Comparison of ENCODE assay signal across 15 cellular contexts in genomic region chr1:230141797-230142607, GRCh38.
DNase-seq lines count a peak whose midpoint lies in the region; ATAC-seq and TF ChIP-seq lines count a peak whose summit lies in the region.
"Had no signal": no experiment of that assay in that cellular context is flagged by ENCODE, and none has a peak within 500 bp of the region (broad histone marks: within the 10 kb centered on the region; RNA-seq: fewer than 3 reads in every experiment).

No MANE protein-coding gene starts in this region.

- no peaks in the 10 kb centered on the region for H3K9me3 Mint-ChIP-seq in GM23338
- no peaks in the 10 kb centered on the region for H3K9me3 Mint-ChIP-seq in nephron
- no peaks in the 10 kb centered on the region for H3K9me3 Mint-ChIP-seq in naive thymus-derived CD4-positive, alpha-beta T cell
- H3K9me3 Mint-ChIP-seq: CD8-positive, alpha-beta T cell had no signal

- H3K4me1 ChIP-seq in A673 (ENCODE audit: insufficient read depth, low read length, poor library complexity, severe bottlenecking) (peaks cover 79% of the 10 kb centered on the region), GM23338 (ENCODE audit: insufficient read depth) (peaks cover 27% of the 10 kb centered on the region), OCI-LY1 (ENCODE audit: insufficient read depth, low read length, severe bottlenecking) (peaks cover 100% of the 10 kb centered on the region), HAP-1 (peaks cover 13% of the 10 kb centered on the region)
- H3K4me1 ChIP-seq in naive thymus-derived CD4-positive, alpha-beta T cell (ENCODE audit: control insufficient read depth in 2 of 2, insufficient read depth in 2 of 2, low read length in 2 of 2), result peaks cover 0 to 9% of the 10 kb centered on the region in 2 donors

- H3K9me2 ChIP-seq in GM23338 (ENCODE audit: insufficient read depth) (no peaks in the 10 kb centered on the region), OCI-LY1 (ENCODE audit: low read depth, low read length) (no peaks in the 10 kb centered on the region)

- H3K9me3 ChIP-seq in A673 (ENCODE audit: low read depth, low read length, poor library complexity, severe bottlenecking) (no peaks in the 10 kb centered on the region), OCI-LY1 (ENCODE audit: low read length) (no peaks in the 10 kb centered on the region), HAP-1 (no peaks in the 10 kb centered on the region)
- no peaks in the 10 kb centered on the region for H3K9me3 ChIP-seq in naive thymus-derived CD4-positive, alpha-beta T cell (ENCODE audit: control insufficient read depth in 2 of 3, low read length in 3 of 3)
- H3K9me3 ChIP-seq: A549, Peyer's patch had no signal

- intact Hi-C loops in A673 (cut with micrococcal nuclease; ENCODE audit: unreplicated experiment), result no loop called here
- intact Hi-C loops in naive thymus-derived CD4-positive, alpha-beta T cell (cut with micrococcal nuclease), result no loop called here

- peak; percentile 7; the same call in 1 of the 3 replicates for ATAC-seq in GM23338
- ATAC-seq in HG02759 (IDR thresholded peaks at IDR 0.05; ENCODE audit: unreplicated experiment), result no peak
- ATAC-seq in naive thymus-derived CD4-positive, alpha-beta T cell, result no peak
- ATAC-seq: A549; CD8-positive, alpha-beta T cell had no signal

- BruUV-seq in A673 (replicated peaks; lab: Mats Ljungman, UMichigan), result no TSS peak

- TF ChIP-seq CTCF in A673 (conservative IDR thresholded peaks at IDR 0.05; ENCODE audit: low read depth, low read length) (no peak), GM23338 (conservative IDR thresholded peaks at IDR 0.05; ENCODE audit: low read depth in 2 of 2) (no peak), OCI-LY1 (IDR thresholded peaks at IDR 0.05; ENCODE audit: low read length) (no peak), nephron (IDR thresholded peaks at IDR 0.05; ENCODE audit: unreplicated experiment in 3 of 3) (no peak)

- H3F3A ChIP-seq in GM23338 (replicated peaks; ENCODE audit: low read depth) (no peaks in the 10 kb centered on the region), OCI-LY1 (ENCODE audit: insufficient read depth, low read length) (no peaks in the 10 kb centered on the region)

- POLR2A ChIA-PET in A673 (lab: Charles Lee; ENCODE audit: low non-redundant PET), result no interaction called here
- POLR2A ChIA-PET in naive thymus-derived CD4-positive, alpha-beta T cell (lab: Charles Lee), result interaction anchor here (0.6 kb wide), 1 partner anchor 9 kb away, joined by 3 read pairs; no protein-coding TSS in a partner anchor

- in situ Hi-C loops in HAP-1 (cut with MboI; ENCODE audit: low sequenced_read_pairs), result no loop called here

- H3K4me3 Mint-ChIP-seq in GM23338 (no peak overlapping the region), nephron (peak overlapping the region; percentile 9 to 51 (median 31))
- H3K4me3 Mint-ChIP-seq in naive thymus-derived CD4-positive, alpha-beta T cell, result no peak overlapping the region
- H3K4me3 Mint-ChIP-seq: CD8-positive, alpha-beta T cell had no signal

- peaks cover 78% of the 10 kb centered on the region for H3K4me1 Mint-ChIP-seq in GM23338
- peaks cover 86% of the 10 kb centered on the region for H3K4me1 Mint-ChIP-seq in nephron
- H3K4me1 Mint-ChIP-seq in naive thymus-derived CD4-positive, alpha-beta T cell, result peaks cover 33 to 60% (median 54%) of the 10 kb centered on the region in 7 donors

- H3K27me3 Mint-ChIP-seq in GM23338 (ENCODE audit: insufficient read depth, low read depth, poor library complexity) (peaks cover 6% of the 10 kb centered on the region), nephron (ENCODE audit: low read depth) (peaks cover 1% of the 10 kb centered on the region)
- H3K27me3 Mint-ChIP-seq in naive thymus-derived CD4-positive, alpha-beta T cell, result no peaks in the 10 kb centered on the region

- no peak overlapping the region for H3K4me3 ChIP-seq in A673 (ENCODE audit: low read depth, low read length, poor library complexity, severe bottlenecking)
- no peak overlapping the region for H3K4me3 ChIP-seq in GM23338
- H3K4me3 ChIP-seq in OCI-LY1 (ENCODE audit: low read depth, low read length, poor library complexity, severe bottlenecking), result peak overlapping the region; percentile 36
- no peak overlapping the region for H3K4me3 ChIP-seq in HAP-1
- no peak overlapping the region for H3K4me3 ChIP-seq in naive thymus-derived CD4-positive, alpha-beta T cell (ENCODE audit: low read length)
- H3K4me3 ChIP-seq: A549, Peyer's patch had no signal

- H3K36me3 Mint-ChIP-seq in GM23338 (ENCODE audit: low read depth) (no peaks in the 10 kb centered on the region), nephron (ENCODE audit: low read depth) (no peaks in the 10 kb centered on the region)
- H3K36me3 Mint-ChIP-seq in naive thymus-derived CD4-positive, alpha-beta T cell, result peaks cover 0 to 8% (median 0%) of the 10 kb centered on the region in 5 donors

- H2AFZ ChIP-seq in GM23338, result no peak overlapping the region
- no peak overlapping the region for H2AFZ ChIP-seq in OCI-LY1 (ENCODE audit: low read length)

- peaks cover 12% of the 10 kb centered on the region for H4K20me1 ChIP-seq in GM23338 (replicated peaks; ENCODE audit: insufficient read depth)
- no peaks in the 10 kb centered on the region for H4K20me1 ChIP-seq in OCI-LY1 (ENCODE audit: insufficient read depth, low read length)

- H3K36me3 ChIP-seq in A673 (ENCODE audit: insufficient read depth, low read length, poor library complexity, severe bottlenecking), result no peaks in the 10 kb centered on the region
- H3K36me3 ChIP-seq in GM23338 (ENCODE audit: insufficient read depth), result no peaks in the 10 kb centered on the region
- H3K36me3 ChIP-seq in OCI-LY1 (ENCODE audit: insufficient read depth, low read length), result peaks cover 5% of the 10 kb centered on the region; the same call in 1 of the 2 replicates
- no peaks in the 10 kb centered on the region for H3K36me3 ChIP-seq in HAP-1 (replicated peaks)
- H3K36me3 ChIP-seq in naive thymus-derived CD4-positive, alpha-beta T cell (ENCODE audit: control insufficient read depth in 2 of 3, insufficient read depth in 3 of 3, low read length in 3 of 3), result no peaks in the 10 kb centered on the region
- H3K36me3 ChIP-seq: Peyer's patch had no signal

- H3K27ac Mint-ChIP-seq in GM23338 (no peak overlapping the region; the same call in 1 of the 2 replicates), nephron (peak overlapping the region; percentile 63 to 83 (median 79))
- peak overlapping the region in 1 of 9 donors; percentile 12 for H3K27ac Mint-ChIP-seq in naive thymus-derived CD4-positive, alpha-beta T cell
- H3K27ac Mint-ChIP-seq: CD8-positive, alpha-beta T cell had no signal

- H3K27ac ChIP-seq in A673 (ENCODE audit: low read depth, low read length, poor library complexity, severe bottlenecking) (peak overlapping the region; percentile 48), GM23338 (ENCODE audit: low read depth) (no peak overlapping the region), OCI-LY1 (ENCODE audit: low read depth, low read length, poor library complexity, severe bottlenecking) (peak overlapping the region; percentile 99)
- no peak overlapping the region for H3K27ac ChIP-seq in naive thymus-derived CD4-positive, alpha-beta T cell (ENCODE audit: low read depth, low read length)
- H3K27ac ChIP-seq: Peyer's patch had no signal

- H3K4me2 ChIP-seq in GM23338 (no peak overlapping the region), OCI-LY1 (ENCODE audit: low read length) (peak overlapping the region; percentile 78)
- H3K4me2 ChIP-seq: A549 had no signal

- H3K9ac ChIP-seq in OCI-LY1 (ENCODE audit: low read length), result peak overlapping the region; percentile 70

- no peak for DNase-seq in A673 (ENCODE audit: low spot score)
- peak; percentile 22 for DNase-seq in GM23338 (ENCODE audit: low spot score)
- DNase-seq in activated CD8-positive, alpha-beta memory T cell treated with anti-CD3 and anti-CD28 coated beads for 24 hours, result no peak
- no peak for DNase-seq in HAP-1 (ENCODE audit: low spot score in 2 of 2)
- DNase-seq in naive thymus-derived CD4-positive, alpha-beta T cell, result no peak
- DNase-seq: AML-193; CD8-positive, alpha-beta T cell; NCI-H1092 treated with DMSO at 0.1 percent for 48 hours; NCI-H774; Peyer's patch; SHP77 treated with DMSO at 0.1 percent for 48 hours had no signal

- CTCF ChIA-PET in A673 (lab: Charles Lee), result no interaction called here
- CTCF ChIA-PET in naive thymus-derived CD4-positive, alpha-beta T cell (lab: Charles Lee), result no interaction called here

- H3K79me2 ChIP-seq in GM23338 (replicated peaks; ENCODE audit: insufficient read depth), result peaks cover 60% of the 10 kb centered on the region
- peaks cover 9% of the 10 kb centered on the region; the same call in 1 of the 2 replicates for H3K79me2 ChIP-seq in OCI-LY1 (ENCODE audit: insufficient read depth, low read length)

- H3K27me3 ChIP-seq in A673 (replicated peaks; ENCODE audit: insufficient read depth, low read depth, low read length, poor library complexity) (no peaks in the 10 kb centered on the region), GM23338 (ENCODE audit: insufficient read depth) (no peaks in the 10 kb centered on the region), OCI-LY1 (ENCODE audit: insufficient read depth, low read length) (no peaks in the 10 kb centered on the region), HAP-1 (ENCODE audit: low read depth) (no peaks in the 10 kb centered on the region)
- H3K27me3 ChIP-seq in naive thymus-derived CD4-positive, alpha-beta T cell (ENCODE audit: control insufficient read depth in 2 of 2, insufficient read depth in 2 of 2, low read length in 2 of 2), result no peaks in the 10 kb centered on the region
- H3K27me3 ChIP-seq: Peyer's patch had no signal

TF ChIP-seq in GM23338, 12 proteins besides CTCF, POLR2A, EP300 and RAD21 (continues in another document):
- no peak for TF ChIP-seq NANOG (IDR thresholded peaks at IDR 0.05; ENCODE audit: borderline replicate concordance)

Comparison
In these comparisons a context has a peak if more than half of its experiments do, and no peak if none do; other contexts are left out.
1. H3K27ac ChIP-seq: peak in A673 (single experiment) and OCI-LY1 (single experiment); none in GM23338 (single experiment) and naive thymus-derived CD4-positive, alpha-beta T cell (single experiment).
2. H3K4me3 Mint-ChIP-seq: peak in nephron (3 of 3); none in GM23338 (single experiment) and naive thymus-derived CD4-positive, alpha-beta T cell (0 of 10).